In genomic region chr12:116565963-116566362, GRCh38 we compare ENCODE assay signal across 23 cellular contexts. TPM values are rescaled to one million over a fixed set of nuclear protein-coding genes. Genes with fewer than 3 reads are reported as not detected.
"Had no signal": no experiment of that assay in that cellular context is flagged by ENCODE, and none has a peak within 500 bp of the region (broad histone marks: within the 10 kb centered on the region; RNA-seq: fewer than 3 reads in every experiment).

No MANE protein-coding gene starts in this region.

- H3K4me3 Mint-ChIP-seq: activated CD8-positive, alpha-beta memory T cell treated with anti-CD3 and anti-CD28 coated beads, Interleukin-2, amount 10 ng/mL, durations not matched to agents 7 days and 5 days; activated T-cell treated with anti-CD3 and anti-CD28 coated beads, Interleukin-2, amount 50 U/mL, for 24 hours; activated T-helper 1 cell treated with anti-CD3 and anti-CD28 coated beads, Interleukin-12 subunit alpha, Interleukin-12 subunit beta, Interleukin-2, Interleukin-4 antibody, amounts not matched to agents 30 ng/mL and 10 ng/mL and 1 ng/mL, durations not matched to agents 14 hours and 24 hours and 36 hours had no signal

- DNase-seq: activated CD4-positive, alpha-beta T cell treated with anti-CD3 and anti-CD28 coated beads for 48 hours; activated CD4-positive, alpha-beta T cell treated with anti-CD3 and anti-CD28 coated beads, Interleukin-2, amount 50 U/mL, for 4 hours; activated CD4-positive, CD25-positive, alpha-beta regulatory T cell treated with anti-CD3 and anti-CD28 coated beads, Interleukin-2, amount 50 U/mL, for 72 hours; activated CD8-positive, alpha-beta memory T cell treated with anti-CD3 and anti-CD28 coated beads, Interleukin-2, amount 10 ng/mL, durations not matched to agents 7 days and 5 days; activated effector memory CD4-positive, alpha-beta T cell treated with Interleukin-2 at 50 U/mL for 16 hours; activated naive CD4-positive, alpha-beta T cell treated with Interleukin-2 at 50 U/mL for 16 hours; activated T-cell treated with anti-CD3 and anti-CD28 coated beads, Interleukin-2, amount 50 U/mL, for 24 hours; brain microvascular endothelial cell; caudate nucleus; NCI-H1092; NCI-H1417; NCI-H1694; NCI-H2029 treated with DMSO at 0.1 percent for 48 hours; NCI-H345; NCI-H510A treated with DMSO at 0.1 percent for 48 hours; Peyer's patch; Right ventricle myocardium superior; SJCRH30; SK-N-SH; T-helper 1 cell had no signal

- H3K4me1 ChIP-seq: SJCRH30 had no signal

- H3K4me1 Mint-ChIP-seq: activated CD8-positive, alpha-beta memory T cell treated with anti-CD3 and anti-CD28 coated beads, Interleukin-2, amount 10 ng/mL, durations not matched to agents 7 days and 5 days had no signal

- H3K27me3 ChIP-seq: brain microvascular endothelial cell, Peyer's patch, SJCRH30 had no signal

- H3K27ac Mint-ChIP-seq: activated CD8-positive, alpha-beta memory T cell treated with anti-CD3 and anti-CD28 coated beads, Interleukin-2, amount 10 ng/mL, durations not matched to agents 7 days and 5 days; activated naive CD4-positive, alpha-beta T cell treated with anti-CD3 and anti-CD28 coated beads, Interleukin-2, amount 50 U/mL, for 72 hours; activated T-cell treated with anti-CD3 and anti-CD28 coated beads, Interleukin-2, amount 50 U/mL, for 24 hours; activated T-helper 1 cell treated with anti-CD3 and anti-CD28 coated beads, Interleukin-12 subunit alpha, Interleukin-12 subunit beta, Interleukin-2, Interleukin-4 antibody, amounts not matched to agents 30 ng/mL and 10 ng/mL and 1 ng/mL, durations not matched to agents 14 hours and 24 hours and 36 hours had no signal

- H3K4me3 ChIP-seq: Peyer's patch, SJCRH30 had no signal

- ATAC-seq: activated CD8-positive, alpha-beta memory T cell treated with anti-CD3 and anti-CD28 coated beads, Interleukin-2, amount 10 ng/mL, durations not matched to agents 7 days and 5 days; activated naive CD4-positive, alpha-beta T cell treated with anti-CD3 and anti-CD28 coated beads, Interleukin-2, amount 50 U/mL, for 72 hours had no signal

- H3K9me3 ChIP-seq: Peyer's patch, SJCRH30 had no signal

- H3K27me3 Mint-ChIP-seq: activated T-cell treated with anti-CD3 and anti-CD28 coated beads, Interleukin-2, amount 50 U/mL, for 24 hours had no signal

- H3K36me3 ChIP-seq: brain microvascular endothelial cell, Peyer's patch, SJCRH30 had no signal

- H3K27ac ChIP-seq: brain microvascular endothelial cell, Peyer's patch, RWPE1, SJCRH30 had no signal

RNA-seq across cellular contexts. Expression of gene MAP1LC3B2, which starts 6.8 kb away (rescaled TPM):
- total RNA-seq: SJCRH30 had no signal
